12 cellular contexts compared by ENCODE assay signal in genomic region chr14:69619007-69619406, GRCh38. TPM values are rescaled to one million over a fixed set of nuclear protein-coding genes. Genes with fewer than 3 reads are reported as not detected.
A peak's percentile ranks its signal among the peaks of the same experiment; 100 is the strongest.
DNase-seq lines count a peak whose midpoint lies in the region; ATAC-seq and TF ChIP-seq lines count a peak whose summit lies in the region.
"Had no signal": no experiment of that assay in that cellular context is flagged by ENCODE, and none has a peak within 500 bp of the region (broad histone marks: within the 10 kb centered on the region; RNA-seq: fewer than 3 reads in every experiment).

No MANE protein-coding gene starts in this region.

- H4K20me1 ChIP-seq in GM23248 (ENCODE audit: insufficient read depth), result no peaks in the 10 kb centered on the region

- peaks cover 36% of the 10 kb centered on the region for H3F3A ChIP-seq in GM23248 (ENCODE audit: insufficient read depth)

- DNase-seq in AG10803 (ENCODE audit: low read depth) (peak; percentile 25), GM23248 (peak; percentile 56), adrenal gland (peak in 6 of 7 donors; percentile 41 to 66 (median 58)), naive B cell (no peak), NCI-H2029 treated with DMSO at 0.1 percent for 48 hours (lab: John Stamatoyannopoulos, UW) (no peak), left colon (no peak), Kasumi-1 (lab: John Stamatoyannopoulos, UW) (no peak)
- DNase-seq: posterior cingulate gyrus; stimulated activated CD4-positive, alpha-beta T cell treated with anti-CD3 and anti-CD28 coated beads, Interleukin-4, amount 100 ng/mL, for 4 hours had no signal

- no peak for TF ChIP-seq CTCF in AG10803 (conservative IDR thresholded peaks at IDR 0.05; ENCODE audit: low read length)
- TF ChIP-seq CTCF in adrenal gland (IDR thresholded peaks at IDR 0.05), result no peak

- no peak overlapping the region for H3K4me3 ChIP-seq in AG10803 (ENCODE audit: low read length)
- no peak overlapping the region for H3K4me3 ChIP-seq in GM23248
- no peak overlapping the region for H3K4me3 ChIP-seq in adrenal gland

- no peaks in the 10 kb centered on the region for H3K27me3 ChIP-seq in GM23248 (replicated peaks; ENCODE audit: insufficient read depth)
- H3K27me3 ChIP-seq in adrenal gland, result no peaks in the 10 kb centered on the region

- H3K9ac ChIP-seq in GM23248, result no peak overlapping the region

- in situ Hi-C loops in GM23248 (cut with MboI), result no loop called here

- no peak for ATAC-seq in naive B cell (ENCODE audit: low read depth in 2 of 2)
- ATAC-seq in HG03108 (IDR thresholded peaks at IDR 0.05; ENCODE audit: unreplicated experiment), result no peak
- ATAC-seq in left colon, result no peak

- H3K4me1 Mint-ChIP-seq in naive B cell, result peaks cover 79 to 97% (median 89%) of the 10 kb centered on the region in 3 donors

- WGBS in GM23248 (ENCODE audit: low coverage in 1 of 2, low lambda C conversion rate in 2 of 2, missing lambda C conversion rate in 2 of 2), 2 experiments, result 49 to 50% methylated on average over 4 of the region's 4 CpGs
- WGBS in adrenal gland, 4 donors, result 28 to 41% (median 35%) methylated on average over 4 of the region's 4 CpGs

- H3K36me3 ChIP-seq in GM23248 (ENCODE audit: low read depth) (no peaks in the 10 kb centered on the region), adrenal gland (replicated peaks in 1 of 2) (no peaks in the 10 kb centered on the region)

- peak overlapping the region; percentile 65 for H3K4me2 ChIP-seq in GM23248 (ENCODE audit: unreplicated experiment)

- H3K27me3 Mint-ChIP-seq in naive B cell, result no peaks in the 10 kb centered on the region

- H3K27ac ChIP-seq in GM23248, result no peak overlapping the region
- H3K27ac ChIP-seq in adrenal gland, result peak overlapping the region in 3 of 5 donors; percentile 39 to 97 (median 59)
- H3K27ac ChIP-seq: C4-2B had no signal

- peaks cover 95% of the 10 kb centered on the region for H3K79me2 ChIP-seq in GM23248 (ENCODE audit: insufficient read depth)

- H3K4me3 Mint-ChIP-seq in naive B cell, result peak overlapping the region; percentile 4 to 77 (median 50)

- H3K9me3 Mint-ChIP-seq in naive B cell, result no peaks in the 10 kb centered on the region

- H3K4me1 ChIP-seq in GM23248 (ENCODE audit: insufficient read depth), result peaks cover 54% of the 10 kb centered on the region
- H3K4me1 ChIP-seq in adrenal gland (replicated peaks in 1 of 2), result peaks cover 52 to 100% of the 10 kb centered on the region in 2 donors

- no peaks in the 10 kb centered on the region for H3K9me3 ChIP-seq in GM23248 (ENCODE audit: low read depth)
- no peaks in the 10 kb centered on the region for H3K9me3 ChIP-seq in adrenal gland (replicated peaks in 1 of 3)

- no peaks in the 10 kb centered on the region for H3K36me3 Mint-ChIP-seq in naive B cell

- H3K9me2 ChIP-seq in GM23248 (ENCODE audit: insufficient read depth), result no peaks in the 10 kb centered on the region

- TF ChIP-seq POLR2A in adrenal gland (IDR thresholded peaks at IDR 0.05), result no peak

- intact Hi-C loops in adrenal gland (cut with DNase I) (no loop called here), left colon (cut with DNase I, micrococcal nuclease) (no loop called here)

- peak overlapping the region; percentile 82 to 100 (median 96) for H3K27ac Mint-ChIP-seq in naive B cell

- H2AFZ ChIP-seq in GM23248, result no peak overlapping the region

RNA-seq across cellular contexts. Expression of gene SUSD6, which starts 7.6 kb away (rescaled TPM):
- total RNA-seq in GM23248 (2014; rRNA removed; shearing (Covaris generic)), result 12.2 and 15.6 TPM in 2 replicates
- polyA plus RNA-seq in GM23248 (2016; fragmentation: Nextera tagmentation; extraction: Ambion mirVana), result 23.2 and 24.1 TPM in 2 replicates
- 10 to 100 TPM; 33.3 to 75.5 (median 52.0) TPM for total RNA-seq in adrenal gland
- polyA plus RNA-seq in adrenal gland, result 10 to 100 TPM in 1 of 3 donors, 1 to 10 TPM in 2; 7.8 to 22.8 (median 9.3) TPM
- polyA plus RNA-seq in naive B cell (ENCODE audit: low read depth in 6 of 6), result 10 to 100 TPM; 16.1 to 22.8 (median 19.4) TPM
- 10 to 100 TPM; 73.8 to 98.9 TPM for total RNA-seq in left colon

RNA-seq across cellular contexts. Expression of gene CCDC177, which starts 44.3 kb away (rescaled TPM):
- not detected in 2 replicates for total RNA-seq in GM23248 (2014; rRNA removed; shearing (Covaris generic))
- polyA plus RNA-seq in GM23248 (2016; fragmentation: Nextera tagmentation; extraction: Ambion mirVana) (not detected in 2 replicates), adrenal gland (under 1 TPM in 2 of 3 donors, not detected in 1; 0.07 to 0.40 TPM), naive B cell (ENCODE audit: low read depth in 6 of 6) (not detected)
- total RNA-seq in adrenal gland (under 1 TPM in 6 of 8 donors, not detected in 2; 0.04 to 0.61 (median 0.34) TPM), left colon (not detected)
- polyA plus RNA-seq: urinary bladder had no signal

Comparison
In these comparisons a context has a peak if more than half of its experiments do, and no peak if none do; other contexts are left out.
1. DNase-seq: peak in AG10803 (single experiment), GM23248 (single experiment) and adrenal gland (6 of 7); none in naive B cell (single experiment), NCI-H2029 treated with DMSO at 0.1 percent for 48 hours (single experiment), left colon (0 of 2) and Kasumi-1 (0 of 2).